Comparison of ENCODE assay signal across 27 cellular contexts in genomic region chr7:8064828-8065227, GRCh38.
DNase-seq lines count a peak whose midpoint lies in the region; ATAC-seq, FAIRE-seq and TF ChIP-seq lines count a peak whose summit lies in the region.
"Had no signal": no experiment of that assay in that cellular context is flagged by ENCODE, and none has a peak within 500 bp of the region (broad histone marks: within the 10 kb centered on the region; RNA-seq: fewer than 3 reads in every experiment).

No MANE protein-coding gene starts in this region.

- no peaks in the 10 kb centered on the region for H3K27me3 ChIP-seq in GM23248 (replicated peaks; ENCODE audit: insufficient read depth)
- no peaks in the 10 kb centered on the region for H3K27me3 ChIP-seq in adipocyte (replicated peaks; ENCODE audit: control insufficient read depth, insufficient read depth, low read length)
- H3K27me3 ChIP-seq in keratinocyte (ENCODE audit: control insufficient read depth, extremely low read depth, insufficient read depth, low read length), result no peaks in the 10 kb centered on the region
- no peaks in the 10 kb centered on the region for H3K27me3 ChIP-seq in aorta (ENCODE audit: control insufficient read depth in 1 of 2, insufficient read depth in 2 of 2, low read length in 1 of 2)
- H3K27me3 ChIP-seq: MG63, ovary, spleen had no signal

- no peak for FAIRE-seq in keratinocyte (lab: Jason Lieb, UNC)
- FAIRE-seq: GM12891 had no signal

- in situ Hi-C loops in GM23248 (cut with MboI), result no loop called here

- H3K4me3 ChIP-seq in GM23248 (no peak overlapping the region), adipocyte (ENCODE audit: low read length) (no peak overlapping the region), keratinocyte (ENCODE audit: control insufficient read depth in 2 of 3, extremely low read depth in 1 of 3, insufficient read depth in 2 of 3, low read depth in 1 of 3, low read length in 3 of 3) (no peak overlapping the region), aorta (ENCODE audit: low read length in 2 of 2) (no peak overlapping the region)
- H3K4me3 ChIP-seq: MG63, ovary, spleen had no signal

- H2AFZ ChIP-seq in GM23248 (no peak overlapping the region), keratinocyte (ENCODE audit: control insufficient read depth, low read length) (no peak overlapping the region)

- 93 to 94% methylated on average over 12 of the region's 12 CpGs for WGBS in GM23248 (ENCODE audit: low coverage in 1 of 2, low lambda C conversion rate in 2 of 2, missing lambda C conversion rate in 2 of 2), 2 experiments
- 20 to 32% methylated on average over 12 of the region's 12 CpGs for WGBS in aorta, 2 donors

- no peaks in the 10 kb centered on the region for H3K9me2 ChIP-seq in GM23248 (ENCODE audit: insufficient read depth)

- H3K36me3 ChIP-seq in GM23248 (ENCODE audit: low read depth) (0 out of 2 replicates have a peak, but pooled peaks cover 3% of the 10 kb centered on the region), adipocyte (ENCODE audit: control insufficient read depth, insufficient read depth, low read length, severe bottlenecking) (peaks cover 16% of the 10 kb centered on the region), keratinocyte (ENCODE audit: control insufficient read depth in 2 of 2, extremely low read depth in 1 of 2, insufficient read depth in 2 of 2, low read length in 2 of 2) (no peaks in the 10 kb centered on the region), aorta (ENCODE audit: control insufficient read depth in 1 of 2, insufficient read depth in 2 of 2, low read length in 1 of 2) (no peaks in the 10 kb centered on the region)
- H3K36me3 ChIP-seq: ovary had no signal

- H3K9me3 ChIP-seq in GM23248 (ENCODE audit: low read depth) (no peaks in the 10 kb centered on the region), adipocyte (ENCODE audit: control insufficient read depth, low read length) (no peaks in the 10 kb centered on the region), keratinocyte (ENCODE audit: control insufficient read depth, low read depth, low read length) (no peaks in the 10 kb centered on the region), aorta (ENCODE audit: control insufficient read depth, low read length) (no peaks in the 10 kb centered on the region)
- H3K9me3 ChIP-seq: MG63, ovary had no signal

- H3K9me1 ChIP-seq in keratinocyte (ENCODE audit: control insufficient read depth, extremely low read depth, insufficient read depth, low read length), result no peaks in the 10 kb centered on the region

- dilution Hi-C loops in keratinocyte (cut with MboI; ENCODE audit: extremely low pct_ligation_motif_present, low sequenced_read_pairs), result no loop called here

- H3K27ac ChIP-seq in GM23248 (peak overlapping the region; percentile 66), keratinocyte (ENCODE audit: control insufficient read depth, insufficient read depth, low read length) (peak overlapping the region; percentile 43), aorta (ENCODE audit: low read depth in 1 of 2, low read length in 2 of 2) (peak overlapping the region; percentile 29 to 64)
- H3K27ac ChIP-seq: ovary, spleen had no signal

- ATAC-seq in aorta (ENCODE audit: low FRiP score) (no peak), GM18873 (IDR thresholded peaks at IDR 0.05; ENCODE audit: low FRiP score, unreplicated experiment) (no peak)
- ATAC-seq: activated T-helper 17 cell treated with anti-CD3 and anti-CD28 coated beads, Interleukin-2, amount 50 U/mL, for 72 hours; naive thymus-derived CD8-positive, alpha-beta T cell; Panc1 had no signal

- H3K79me2 ChIP-seq in GM23248 (ENCODE audit: insufficient read depth), result no peaks in the 10 kb centered on the region
- H3K79me2 ChIP-seq in keratinocyte (ENCODE audit: control insufficient read depth, insufficient read depth, low read length), result no peaks in the 10 kb centered on the region

- no peak for TF ChIP-seq CTCF in keratinocyte (optimal IDR thresholded peaks at IDR 0.05 in 1 of 3, IDR thresholded peaks at IDR 0.05 in 1 of 3, conservative IDR thresholded peaks at IDR 0.05 in 1 of 3; ENCODE audit: extremely low read depth in 1 of 3, insufficient read depth in 2 of 3, low read length in 3 of 3)

- H3K4me1 ChIP-seq in GM23248 (ENCODE audit: insufficient read depth), result peaks cover 18% of the 10 kb centered on the region
- peaks cover 18% of the 10 kb centered on the region for H3K4me1 ChIP-seq in adipocyte (ENCODE audit: control insufficient read depth, insufficient read depth, low read length)
- peaks cover 11% of the 10 kb centered on the region for H3K4me1 ChIP-seq in keratinocyte (ENCODE audit: control insufficient read depth, extremely low read depth, insufficient read depth, low read length)
- no peaks in the 10 kb centered on the region for H3K4me1 ChIP-seq in aorta (ENCODE audit: control insufficient read depth in 1 of 2, insufficient read depth in 2 of 2, low read length in 2 of 2)
- H3K4me1 ChIP-seq: spleen had no signal

- no peak overlapping the region for H3K9ac ChIP-seq in GM23248
- H3K9ac ChIP-seq in adipocyte (ENCODE audit: low read length), result no peak overlapping the region
- H3K9ac ChIP-seq in keratinocyte (ENCODE audit: control insufficient read depth, extremely low read depth, insufficient read depth, low read length), result no peak overlapping the region

- no peak for DNase-seq in GM23248
- peak; percentile 54 for DNase-seq in adipocyte (ENCODE audit: low read depth)
- no peak for DNase-seq in keratinocyte (ENCODE audit: low read depth, low spot score)
- peak in 1 of 2 donors; percentile 76 for DNase-seq in aorta
- DNase-seq in NCI-H146 treated with DMSO at 0.1 percent for 48 hours (lab: John Stamatoyannopoulos, UW; ENCODE audit: unreplicated experiment), result no peak
- no peak for DNase-seq in HUDEP-2 (lab: John Stamatoyannopoulos, UW; ENCODE audit: unreplicated experiment in 76 of 76)
- DNase-seq: activated CD4-positive, alpha-beta memory T cell treated with anti-CD3 and anti-CD28 coated beads for 36 hours; activated CD4-positive, CD25-positive, alpha-beta regulatory T cell treated with anti-CD3 and anti-CD28 coated beads, Interleukin-2, amount 50 U/mL, for 72 hours; activated CD8-positive, alpha-beta memory T cell treated with anti-CD3 and anti-CD28 coated beads, Interleukin-2, amount 50 U/mL, for 48 hours; anterior cingulate cortex; CD4-positive, alpha-beta T cell; islet precursor cell; KBM-7; midbrain; naive thymus-derived CD8-positive, alpha-beta T cell; NCI-H1105 treated with DMSO at 0.1 percent for 48 hours; NCI-H2029 treated with DMSO at 0.1 percent for 48 hours; NCI-H526; ovary; retina; SHP77 treated with DMSO at 0.1 percent for 48 hours; spleen had no signal

- H3F3A ChIP-seq in GM23248 (ENCODE audit: insufficient read depth), result peaks cover 4% of the 10 kb centered on the region; the same call in 1 of the 2 replicates

- H3K4me2 ChIP-seq in GM23248 (ENCODE audit: unreplicated experiment), result no peak overlapping the region
- peak overlapping the region; percentile 34 for H3K4me2 ChIP-seq in keratinocyte (ENCODE audit: control insufficient read depth, extremely low read depth, insufficient read depth, low read depth, low read length)

- no peaks in the 10 kb centered on the region for H4K20me1 ChIP-seq in GM23248 (ENCODE audit: insufficient read depth)
- H4K20me1 ChIP-seq in keratinocyte (ENCODE audit: control insufficient read depth, extremely low read depth, insufficient read depth, low read length), result no peaks in the 10 kb centered on the region

- intact Hi-C loops in aorta (cut with DNase I), result loop anchor here (5.0 kb wide), 2 partner anchors 93 to 98 kb away; partner anchors contain the start of gene GLCCI1 (in 1 of the 2)
